Comparison of ENCODE assay signal across 1 cellular context in genomic region chr7:134188311-134188710, GRCh38.
TF ChIP-seq lines count a peak whose summit lies in the region.

No MANE protein-coding gene starts in this region.

TF ChIP-seq in H1, 55 proteins besides CTCF, POLR2A, EP300 and RAD21 (continued from another document):
- TF ChIP-seq CHD7 (IDR thresholded peaks at IDR 0.05; ENCODE audit: insufficient replicate concordance, low read length) (no peak), NRF1 (IDR thresholded peaks at IDR 0.05; ENCODE audit: low read depth, low read length) (no peak), MAFK (IDR thresholded peaks at IDR 0.05; ENCODE audit: low read depth, low read length) (no peak)
